In the genomic region with DNA sequence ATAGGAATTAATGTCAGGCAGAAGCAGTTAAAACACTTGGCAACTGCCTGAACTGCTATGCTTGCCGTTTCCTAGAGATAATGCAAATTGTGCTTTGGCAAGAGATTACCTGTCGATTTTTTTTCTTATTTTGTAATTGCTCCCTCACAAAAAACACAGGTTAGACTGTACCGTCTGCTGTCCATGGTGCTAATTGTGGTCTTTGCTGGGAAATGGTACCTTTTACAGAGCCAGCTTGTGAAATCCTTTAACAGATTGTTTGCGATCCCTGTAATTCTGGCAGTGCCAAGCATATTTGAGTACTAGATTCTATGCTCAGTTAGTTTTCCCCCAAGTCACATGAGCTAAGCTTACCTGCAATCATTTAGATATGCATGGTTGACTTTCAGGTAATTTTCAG, we compare ENCODE assay signal across 15 cellular contexts.
DNase-seq lines count a peak whose midpoint lies in the region; ATAC-seq and TF ChIP-seq lines count a peak whose summit lies in the region.
"Had no signal": no experiment of that assay in that cellular context is flagged by ENCODE, and none has a peak within 500 bp of the region (broad histone marks: within the 10 kb centered on the region; RNA-seq: fewer than 3 reads in every experiment).

No MANE protein-coding gene starts in this region.

- H3K4me1 ChIP-seq in MM.1S (ENCODE audit: low read length): no peaks in the 10 kb centered on the region
- no peaks in the 10 kb centered on the region for H3K4me1 ChIP-seq in SJCRH30
- no peaks in the 10 kb centered on the region for H3K4me1 ChIP-seq in liver (ENCODE audit: control insufficient read depth in 4 of 4, insufficient read depth in 4 of 4, low read length in 3 of 4)
- H3K4me1 ChIP-seq in left lung: no peaks in the 10 kb centered on the region

- no peaks in the 10 kb centered on the region for H3F3A ChIP-seq in MM.1S (ENCODE audit: insufficient read depth, low read length)

- no peak for TF ChIP-seq CTCF in MM.1S (IDR thresholded peaks at IDR 0.05; ENCODE audit: low read length)
- no peak for TF ChIP-seq CTCF in liver (IDR thresholded peaks at IDR 0.05; ENCODE audit: low read depth, low read length, missing input control)
- no peak for TF ChIP-seq CTCF in left lung (IDR thresholded peaks at IDR 0.05)

- H3K36me3 ChIP-seq in H7 (replicated peaks; ENCODE audit: control insufficient read depth, insufficient read depth, low read length) (no peaks in the 10 kb centered on the region), MM.1S (replicated peaks; ENCODE audit: insufficient read depth, low read length) (no peaks in the 10 kb centered on the region), SJCRH30 (no peaks in the 10 kb centered on the region), liver (ENCODE audit: control insufficient read depth in 4 of 4, insufficient read depth in 3 of 4, low read depth in 1 of 4, low read length in 3 of 4) (no peaks in the 10 kb centered on the region), left lung (no peaks in the 10 kb centered on the region)

- H3K9me2 ChIP-seq in MM.1S (replicated peaks; ENCODE audit: insufficient read depth, low read length): no peaks in the 10 kb centered on the region

- H3K27me3 ChIP-seq in H7 (ENCODE audit: control insufficient read depth, insufficient read depth, low read length) (no peaks in the 10 kb centered on the region), MM.1S (replicated peaks; ENCODE audit: insufficient read depth, low read length) (no peaks in the 10 kb centered on the region), SJCRH30 (no peaks in the 10 kb centered on the region), liver (ENCODE audit: control insufficient read depth in 4 of 4, insufficient read depth in 4 of 4, low read length in 3 of 4) (no peaks in the 10 kb centered on the region), left lung (no peaks in the 10 kb centered on the region)

- TF ChIP-seq RAD21 in liver (IDR thresholded peaks at IDR 0.05): no peak

- DNase-seq in H7 (peak; percentile 10), MM.1S (peak; percentile 36), SJCRH30 (peak; percentile 5 to 34), KG1 (lab: John Stamatoyannopoulos, UW) (no peak), left lung (no peak)
- DNase-seq: activated CD8-positive, alpha-beta memory T cell treated with anti-CD3 and anti-CD28 coated beads for 24 hours; activated naive CD4-positive, alpha-beta T cell treated with anti-CD3 and anti-CD28 coated beads, Interleukin-2, amount 50 U/mL, for 16 hours; GDM1; head of caudate nucleus; nucleus accumbens; T1000 had no signal

- H3K4me3 ChIP-seq in H7 (ENCODE audit: insufficient read depth, low read depth, low read length): no peak overlapping the region
- H3K4me3 ChIP-seq in MM.1S (ENCODE audit: low read length): no peak overlapping the region
- H3K4me3 ChIP-seq in SJCRH30: no peak overlapping the region
- H3K4me3 ChIP-seq in liver (ENCODE audit: low read depth in 1 of 3, low read length in 3 of 3): no peak overlapping the region
- no peak overlapping the region for H3K4me3 ChIP-seq in left lung
- H3K4me3 ChIP-seq: smooth muscle cell had no signal

- H3K4me2 ChIP-seq in MM.1S (ENCODE audit: low read depth, low read length): no peak overlapping the region
- H3K4me2 ChIP-seq: smooth muscle cell had no signal

- H3K9ac ChIP-seq in MM.1S (ENCODE audit: low read length) (no peak overlapping the region), liver (ENCODE audit: low read depth in 1 of 2, low read length in 2 of 2) (no peak overlapping the region)

- 30% methylated on average over 4 of the region's 4 CpGs for WGBS in liver

- ATAC-seq in left lung: no peak
- ATAC-seq in HG02763 (IDR thresholded peaks at IDR 0.05; ENCODE audit: unreplicated experiment): no peak

- no peak overlapping the region for H2AFZ ChIP-seq in MM.1S (ENCODE audit: low read length)

- intact Hi-C loops in left lung (cut with DNase I): no loop called here

- H4K20me1 ChIP-seq in MM.1S (ENCODE audit: insufficient read depth, low read length): no peaks in the 10 kb centered on the region

- H3K9me3 ChIP-seq in MM.1S (replicated peaks; ENCODE audit: insufficient read depth, low read length) (no peaks in the 10 kb centered on the region), SJCRH30 (replicated peaks) (no peaks in the 10 kb centered on the region), liver (ENCODE audit: control insufficient read depth in 4 of 4, low read length in 3 of 4) (no peaks in the 10 kb centered on the region), left lung (no peaks in the 10 kb centered on the region)

- H3K27ac ChIP-seq in MM.1S (ENCODE audit: low read length) (no peak overlapping the region), SJCRH30 (no peak overlapping the region), liver (ENCODE audit: low read depth in 1 of 2, low read length in 2 of 2) (no peak overlapping the region), left lung (no peak overlapping the region)
- H3K27ac ChIP-seq: epithelial cell of prostate had no signal

- H3K79me2 ChIP-seq in MM.1S (ENCODE audit: low read length): no peaks in the 10 kb centered on the region

TF ChIP-seq in liver, 16 proteins besides CTCF, POLR2A, EP300 and RAD21:
- TF ChIP-seq GABPA (IDR thresholded peaks at IDR 0.05 in 1 of 2, conservative IDR thresholded peaks at IDR 0.05 in 1 of 2) (no peak), NR2F2 (IDR thresholded peaks at IDR 0.05) (no peak), HNF4G (IDR thresholded peaks at IDR 0.05) (no peak)
- TF ChIP-seq, protein P1, sequence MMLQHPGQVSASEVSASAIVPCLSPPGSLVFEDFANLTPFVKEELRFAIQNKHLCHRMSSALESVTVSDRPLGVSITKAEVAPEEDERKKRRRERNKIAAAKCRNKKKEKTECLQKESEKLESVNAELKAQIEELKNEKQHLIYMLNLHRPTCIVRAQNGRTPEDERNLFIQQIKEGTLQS (IDR thresholded peaks at IDR 0.05): no peak
- TF ChIP-seq, protein P2, sequence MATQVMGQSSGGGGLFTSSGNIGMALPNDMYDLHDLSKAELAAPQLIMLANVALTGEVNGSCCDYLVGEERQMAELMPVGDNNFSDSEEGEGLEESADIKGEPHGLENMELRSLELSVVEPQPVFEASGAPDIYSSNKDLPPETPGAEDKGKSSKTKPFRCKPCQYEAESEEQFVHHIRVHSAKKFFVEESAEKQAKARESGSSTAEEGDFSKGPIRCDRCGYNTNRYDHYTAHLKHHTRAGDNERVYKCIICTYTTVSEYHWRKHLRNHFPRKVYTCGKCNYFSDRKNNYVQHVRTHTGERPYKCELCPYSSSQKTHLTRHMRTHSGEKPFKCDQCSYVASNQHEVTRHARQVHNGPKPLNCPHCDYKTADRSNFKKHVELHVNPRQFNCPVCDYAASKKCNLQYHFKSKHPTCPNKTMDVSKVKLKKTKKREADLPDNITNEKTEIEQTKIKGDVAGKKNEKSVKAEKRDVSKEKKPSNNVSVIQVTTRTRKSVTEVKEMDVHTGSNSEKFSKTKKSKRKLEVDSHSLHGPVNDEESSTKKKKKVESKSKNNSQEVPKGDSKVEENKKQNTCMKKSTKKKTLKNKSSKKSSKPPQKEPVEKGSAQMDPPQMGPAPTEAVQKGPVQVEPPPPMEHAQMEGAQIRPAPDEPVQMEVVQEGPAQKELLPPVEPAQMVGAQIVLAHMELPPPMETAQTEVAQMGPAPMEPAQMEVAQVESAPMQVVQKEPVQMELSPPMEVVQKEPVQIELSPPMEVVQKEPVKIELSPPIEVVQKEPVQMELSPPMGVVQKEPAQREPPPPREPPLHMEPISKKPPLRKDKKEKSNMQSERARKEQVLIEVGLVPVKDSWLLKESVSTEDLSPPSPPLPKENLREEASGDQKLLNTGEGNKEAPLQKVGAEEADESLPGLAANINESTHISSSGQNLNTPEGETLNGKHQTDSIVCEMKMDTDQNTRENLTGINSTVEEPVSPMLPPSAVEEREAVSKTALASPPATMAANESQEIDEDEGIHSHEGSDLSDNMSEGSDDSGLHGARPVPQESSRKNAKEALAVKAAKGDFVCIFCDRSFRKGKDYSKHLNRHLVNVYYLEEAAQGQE (IDR thresholded peaks at IDR 0.05): peak; percentile 96

Comparison
In these comparisons a context has a peak if more than half of its experiments do, and no peak if none do; other contexts are left out.
1. DNase-seq: peak in H7 (single experiment), MM.1S (single experiment) and SJCRH30 (2 of 2); none in KG1 (single experiment) and left lung (0 of 2).